Comparison of ENCODE assay signal across 8 cellular contexts in genomic region chr2:20635698-20636584, GRCh38. TPM values are rescaled to one million over a fixed set of nuclear protein-coding genes. Genes with fewer than 3 reads are reported as not detected.
A peak's percentile ranks its signal among the peaks of the same experiment; 100 is the strongest.
DNase-seq lines count a peak whose midpoint lies in the region; ATAC-seq and TF ChIP-seq lines count a peak whose summit lies in the region.

No MANE protein-coding gene starts in this region.

- peak overlapping the region; percentile 64 to 88 (median 85) for H3K27ac ChIP-seq in transverse colon

- CTCF ChIA-PET in BJ (lab: Yijun Ruan, JAX): interaction anchor here (0.6 to 5.0 kb wide), 34 partner anchors 8 to 259 kb away, joined by 3 to 72 read pairs (median 4); partner anchors contain the start of genes HS1BP3 and RHOB

- in situ Hi-C loops in transverse colon (cut with MboI; ENCODE audit: low pct_ligation_motif_present in 1 of 4, low pct_unique_long_range_greater_than_20kb in 1 of 4, low sequenced_read_pairs in 3 of 4): loop anchor here in 3 of 4 donors (10.0 to 25.0 kb wide), 3 partner anchors 199 to 749 kb away; partner anchors contain the start of gene RHOB (in 1 of the 3)

- H3K27me3 ChIP-seq in BJ (ENCODE audit: control insufficient read depth, insufficient read depth, low read length) (no peaks in the 10 kb centered on the region; the same call in 1 of the 2 replicates), transverse colon (no peaks in the 10 kb centered on the region)

- TF ChIP-seq CTCF in BJ (IDR thresholded peaks at IDR 0.05; ENCODE audit: insufficient read depth, low read depth, low read length) (peak; percentile 97), fibroblast of the aortic adventitia (IDR thresholded peaks at IDR 0.05; ENCODE audit: insufficient read depth, low read length) (peak; percentile 93), transverse colon (IDR thresholded peaks at IDR 0.05) (peak; percentile 86 to 94 (median 91))

- no peak for TF ChIP-seq EP300 in transverse colon (IDR thresholded peaks at IDR 0.05; ENCODE audit: low read depth)

- WGBS in transverse colon (ENCODE audit: low coverage in 1 of 2), 2 donors: 44 to 57% methylated on average over 6 to 32 of the region's 32 CpGs

- no peaks in the 10 kb centered on the region for H3K9me3 Mint-ChIP-seq in natural killer cell treated with Interleukin-12 subunit alpha and Interleukin-12 subunit beta and Interleukin-15 and Interleukin-18, amount 100 ng/mL, for 72 hours

- H3K4me3 ChIP-seq in BJ (ENCODE audit: low read depth, low read length): no peak overlapping the region
- H3K4me3 ChIP-seq in fibroblast of the aortic adventitia (ENCODE audit: low read depth, low read length): no peak overlapping the region
- no peak overlapping the region for H3K4me3 ChIP-seq in transverse colon

- no peaks in the 10 kb centered on the region for H3K9me3 ChIP-seq in transverse colon

- H3K36me3 ChIP-seq in BJ (ENCODE audit: control insufficient read depth, insufficient read depth, low read length): peaks cover 7% of the 10 kb centered on the region; the same call in 1 of the 2 replicates
- no peaks in the 10 kb centered on the region for H3K36me3 ChIP-seq in transverse colon

- intact Hi-C loops in transverse colon (cut with DNase I; ENCODE audit: low total_unique reads): no loop called here

- H3K4me3 Mint-ChIP-seq in natural killer cell treated with Interleukin-12 subunit alpha and Interleukin-12 subunit beta and Interleukin-15 and Interleukin-18, amount 100 ng/mL, for 72 hours: no peak overlapping the region

- H3K36me3 Mint-ChIP-seq in natural killer cell treated with Interleukin-12 subunit alpha and Interleukin-12 subunit beta and Interleukin-15 and Interleukin-18, amount 100 ng/mL, for 72 hours: no peaks in the 10 kb centered on the region

- no peaks in the 10 kb centered on the region for H3K27me3 Mint-ChIP-seq in natural killer cell treated with Interleukin-12 subunit alpha and Interleukin-12 subunit beta and Interleukin-15 and Interleukin-18, amount 100 ng/mL, for 72 hours

- no peak for TF ChIP-seq POLR2A in transverse colon (IDR thresholded peaks at IDR 0.05)

- POLR2A ChIA-PET in BJ (lab: Charles Lee): interaction anchor here (0.9 to 1.2 kb wide), 2 partner anchors 189 to 192 kb away, joined by 4 to 17 read pairs; partner anchors contain the start of gene RHOB

- peaks cover 25 to 40% (median 29%) of the 10 kb centered on the region in 4 donors for H3K4me1 ChIP-seq in transverse colon

- H3K4me1 Mint-ChIP-seq in natural killer cell treated with Interleukin-12 subunit alpha and Interleukin-12 subunit beta and Interleukin-15 and Interleukin-18, amount 100 ng/mL, for 72 hours (ENCODE audit: low read depth in 2 of 2): peaks cover 0 to 11% of the 10 kb centered on the region in 2 donors

- H3K27ac Mint-ChIP-seq in natural killer cell treated with Interleukin-12 subunit alpha and Interleukin-12 subunit beta and Interleukin-15 and Interleukin-18, amount 100 ng/mL, for 72 hours: no peak overlapping the region

- DNase-seq in BJ (ENCODE audit: low read depth): no peak
- peak; percentile 19 to 89 for DNase-seq in NCI-H526 (lab: John Stamatoyannopoulos, UW)
- peak; percentile 7 for DNase-seq in activated T-cell treated with anti-CD3 and anti-CD28 coated beads for 4 hours
- peak; percentile 80 for DNase-seq in fibroblast of the aortic adventitia (ENCODE audit: low read depth)
- no peak for DNase-seq in natural killer cell treated with Interleukin-12 subunit alpha and Interleukin-12 subunit beta and Interleukin-15 and Interleukin-18, amount 100 ng/mL, for 72 hours (ENCODE audit: low spot score)
- DNase-seq in transverse colon: peak; percentile 88

- peak; percentile 76 for ATAC-seq in GM19023 (IDR thresholded peaks at IDR 0.05; ENCODE audit: unreplicated experiment)
- peak; percentile 84 for ATAC-seq in HG03280 (IDR thresholded peaks at IDR 0.05; ENCODE audit: unreplicated experiment)
- ATAC-seq in natural killer cell treated with Interleukin-12 subunit alpha and Interleukin-12 subunit beta and Interleukin-15 and Interleukin-18, amount 100 ng/mL, for 72 hours: peak; percentile 68 to 84

RNA-seq across cellular contexts. Expression of gene HS1BP3, which starts 15.0 kb away (rescaled TPM):
- 8.3 and 13.6 TPM in 2 replicates for polyA plus RNA-seq in BJ (2011; rRNA removed)
- polyA minus RNA-seq in BJ (2011; rRNA and poly(A)+ RNA removed): 10.2 and 10.4 TPM in 2 replicates
- total RNA-seq in fibroblast of the aortic adventitia (ENCODE audit: low replicate concordance): 23.0 and 28.4 TPM in 2 replicates
- 1 to 10 TPM; 5.8 to 9.3 TPM for total RNA-seq in natural killer cell treated with Interleukin-12 subunit alpha and Interleukin-12 subunit beta and Interleukin-15 and Interleukin-18, amount 100 ng/mL, for 72 hours
- total RNA-seq in transverse colon: 10 to 100 TPM; 29.5 to 44.2 (median 33.1) TPM

RNA-seq across cellular contexts. Expression of gene GDF7, which starts 31.0 kb away (rescaled TPM):
- polyA plus RNA-seq in BJ (2011; rRNA removed): 0.28 and 0.32 TPM in 2 replicates
- polyA minus RNA-seq in BJ (2011; rRNA and poly(A)+ RNA removed): 0.43 and 1.0 TPM in 2 replicates
- total RNA-seq in fibroblast of the aortic adventitia (ENCODE audit: low replicate concordance) (under 0.01 TPM in 1 of 2 replicates, not detected in the other), transverse colon (1 to 10 TPM in 1 of 4 donors, under 1 TPM in 3; 0.20 to 1.1 (median 0.58) TPM)
- total RNA-seq in natural killer cell treated with Interleukin-12 subunit alpha and Interleukin-12 subunit beta and Interleukin-15 and Interleukin-18, amount 100 ng/mL, for 72 hours: under 1 TPM in 1 of 2 donors, not detected in 1; 0.02 TPM

Comparison
In these comparisons a context has a peak if more than half of its experiments do, and no peak if none do; other contexts are left out.
1. DNase-seq: peak in NCI-H526 (2 of 2), activated T-cell treated with anti-CD3 and anti-CD28 coated beads for 4 hours (single experiment), fibroblast of the aortic adventitia (single experiment) and transverse colon (single experiment); none in BJ (single experiment) and natural killer cell treated with Interleukin-12 subunit alpha and Interleukin-12 subunit beta and Interleukin-15 and Interleukin-18, amount 100 ng/mL, for 72 hours (single experiment).
2. Peak in every context shown above with its lines, with median percentiles within 50 percentile points of each other: CTCF ChIP-seq and ATAC-seq.